8 cellular contexts compared by ENCODE assay signal in genomic region chr22:50326225-50326958, GRCh38. TPM values are rescaled to one million over a fixed set of nuclear protein-coding genes. Genes with fewer than 3 reads are reported as not detected.
DNase-seq lines count a peak whose midpoint lies in the region; ATAC-seq and TF ChIP-seq lines count a peak whose summit lies in the region.

No MANE protein-coding gene starts in this region.

- ATAC-seq in HG03066 (IDR thresholded peaks at IDR 0.05; ENCODE audit: low read depth, unreplicated experiment) (peak; percentile 15), GM21529 (IDR thresholded peaks at IDR 0.05; ENCODE audit: unreplicated experiment) (no peak)

- H3K4me3 ChIP-seq in AG10803 (ENCODE audit: low read length) (peak overlapping the region; percentile 68), breast epithelium (peak overlapping the region; percentile 77 to 92 (median 81)), mucosa of stomach (ENCODE audit: low read length) (no peak overlapping the region)

- H3K9me3 ChIP-seq in breast epithelium (no peaks in the 10 kb centered on the region), mucosa of stomach (ENCODE audit: control insufficient read depth, low read length) (no peaks in the 10 kb centered on the region)

- TF ChIP-seq CTCF in AG10803 (conservative IDR thresholded peaks at IDR 0.05; ENCODE audit: low read length) (no peak), breast epithelium (IDR thresholded peaks at IDR 0.05) (no peak)

- no peaks in the 10 kb centered on the region for H3K27me3 ChIP-seq in breast epithelium
- no peaks in the 10 kb centered on the region for H3K27me3 ChIP-seq in mucosa of stomach (ENCODE audit: control insufficient read depth, insufficient read depth, low read length)

- H3K36me3 ChIP-seq in breast epithelium (no peaks in the 10 kb centered on the region), mucosa of stomach (ENCODE audit: control insufficient read depth, insufficient read depth, low read length) (no peaks in the 10 kb centered on the region)

- DNase-seq in AG10803 (ENCODE audit: low read depth) (no peak), breast epithelium (ENCODE audit: low spot score in 2 of 2) (no peak), DMS114 treated with DMSO at 0.1 percent for 48 hours (lab: John Stamatoyannopoulos, UW; ENCODE audit: unreplicated experiment) (no peak)
- no peak for DNase-seq in stimulated activated CD4-positive, alpha-beta T cell treated with anti-CD3 and anti-CD28 coated beads, Interleukin-2, amount 100 ng/mL, for 24 hours
- no peak for DNase-seq in stimulated activated naive CD4-positive, alpha-beta T cell treated with Interleukin-2 at 50 U/mL for 16 hours (lab: John Stamatoyannopoulos, UW)

- H3K9ac ChIP-seq in mucosa of stomach (ENCODE audit: low read length) = peak overlapping the region; percentile 43

- no peak for TF ChIP-seq POLR2A in breast epithelium (IDR thresholded peaks at IDR 0.05)

- peaks cover 0 to 8% of the 10 kb centered on the region in 2 donors for H3K4me1 ChIP-seq in breast epithelium
- H3K4me1 ChIP-seq in mucosa of stomach (ENCODE audit: control insufficient read depth, insufficient read depth, low read length) = peaks cover 22% of the 10 kb centered on the region

- H3K27ac ChIP-seq in breast epithelium = peak overlapping the region; percentile 33 to 97

- intact Hi-C loops in breast epithelium (cut with DNase I; ENCODE audit: low total_unique reads) = loop anchor here (5.0 kb wide), 1 partner anchor 54 kb away; the partner anchor contains the start of gene MAPK11

RNA-seq across cellular contexts. Expression of gene DENND6B, which starts 0.4 kb away (rescaled TPM):
- 1 to 10 TPM; 1.8 to 6.9 (median 5.4) TPM for total RNA-seq in breast epithelium

RNA-seq across cellular contexts. Expression of gene PPP6R2, which starts 16.7 kb away (rescaled TPM):
- total RNA-seq in breast epithelium = 10 to 100 TPM; 48.3 to 54.1 (median 49.5) TPM

RNA-seq across cellular contexts. Expression of gene PLXNB2, which starts 18.9 kb away (rescaled TPM):
- 100 to 1,000 TPM in 2 of 3 donors, 10 to 100 TPM in 1; 79.0 to 137 (median 122) TPM for total RNA-seq in breast epithelium

RNA-seq across cellular contexts. Expression of gene MAPK11, which starts 56.2 kb away (rescaled TPM):
- total RNA-seq in breast epithelium = 10 to 100 TPM in 2 of 3 donors, 1 to 10 TPM in 1; 5.7 to 16.5 (median 13.4) TPM
